In the genomic region with DNA sequence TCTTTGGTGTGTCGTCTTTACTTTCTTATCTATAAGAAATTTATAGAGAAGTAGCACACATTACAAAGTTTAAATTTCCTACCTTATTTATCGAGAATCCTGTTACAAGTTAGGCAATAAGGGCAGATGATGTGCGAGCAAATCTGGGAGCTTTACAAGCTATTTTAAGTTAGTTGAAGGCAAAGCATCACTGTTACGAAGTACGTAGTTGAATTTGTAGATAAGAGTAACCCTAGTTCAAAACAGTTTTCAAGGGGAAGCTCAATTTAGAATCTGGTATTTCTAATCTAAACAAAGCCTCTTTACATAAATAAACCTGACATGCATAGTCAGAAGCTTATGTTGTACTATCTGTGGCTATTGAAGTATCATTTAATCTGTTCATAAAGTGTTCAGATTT, we compare ENCODE assay signal across 28 cellular contexts. TPM values are rescaled to one million over a fixed set of nuclear protein-coding genes. Genes with fewer than 3 reads are reported as not detected.
A peak's percentile ranks its signal among the peaks of the same experiment; 100 is the strongest.
DNase-seq lines count a peak whose midpoint lies in the region; ATAC-seq and TF ChIP-seq lines count a peak whose summit lies in the region.
"Had no signal": no experiment of that assay in that cellular context is flagged by ENCODE, and none has a peak within 500 bp of the region (broad histone marks: within the 10 kb centered on the region; RNA-seq: fewer than 3 reads in every experiment).

No MANE protein-coding gene starts in this region.

- H3K9me3 ChIP-seq in gastroesophageal sphincter = no peaks in the 10 kb centered on the region
- H3K9me3 ChIP-seq in sigmoid colon = no peaks in the 10 kb centered on the region
- H3K9me3 ChIP-seq: ascending aorta, gastrocnemius medialis, lower lobe of right lung, transverse colon had no signal

- H3K4me1 ChIP-seq in gastroesophageal sphincter (peaks cover 0 to 10% (median 0%) of the 10 kb centered on the region in 3 donors), sigmoid colon (peaks cover 0 to 21% (median 14%) of the 10 kb centered on the region in 4 donors)
- H3K4me1 ChIP-seq: ascending aorta, gastrocnemius medialis, lower lobe of right lung had no signal

- H3K27ac ChIP-seq in gastroesophageal sphincter = peak overlapping the region; percentile 29 to 52 (median 38)
- peak overlapping the region; percentile 14 to 49 (median 44) for H3K27ac ChIP-seq in sigmoid colon
- H3K27ac ChIP-seq: ascending aorta, epithelial cell of prostate, gastrocnemius medialis, lower lobe of right lung, transverse colon had no signal

- H3K36me3 Mint-ChIP-seq in activated naive CD4-positive, alpha-beta T cell treated with anti-CD3 and anti-CD28 coated beads for 36 hours (ENCODE audit: low read depth) = peaks cover 55% of the 10 kb centered on the region

- H3K4me1 Mint-ChIP-seq in activated naive CD4-positive, alpha-beta T cell treated with anti-CD3 and anti-CD28 coated beads for 36 hours (ENCODE audit: low read depth) = peaks cover 35% of the 10 kb centered on the region

- intact Hi-C loops in sigmoid colon (cut with DNase I) = no loop called here
- intact Hi-C loops in activated naive CD4-positive, alpha-beta T cell treated with anti-CD3 and anti-CD28 coated beads for 36 hours (cut with micrococcal nuclease) = loop anchor here (10.0 kb wide), 1 partner anchor 1238 kb away; no protein-coding TSS in a partner anchor

- TF ChIP-seq EP300 in gastroesophageal sphincter (IDR thresholded peaks at IDR 0.05) = no peak
- no peak for TF ChIP-seq EP300 in sigmoid colon (IDR thresholded peaks at IDR 0.05)

- ATAC-seq in gastroesophageal sphincter (no peak), GM19397 (IDR thresholded peaks at IDR 0.05; ENCODE audit: unreplicated experiment) (no peak)
- ATAC-seq: activated naive CD4-positive, alpha-beta T cell treated with anti-CD3 and anti-CD28 coated beads, Interleukin-2, amount 50 U/mL, for 72 hours; gastrocnemius medialis; GM23338; HepG2; lower lobe of right lung; WTC11 had no signal

- H3K4me3 ChIP-seq in gastroesophageal sphincter (no peak overlapping the region), sigmoid colon (no peak overlapping the region)
- H3K4me3 ChIP-seq: ascending aorta, gastrocnemius medialis, GM23338, lower lobe of right lung, transverse colon had no signal

- CTCF ChIA-PET in activated naive CD4-positive, alpha-beta T cell treated with anti-CD3 and anti-CD28 coated beads for 36 hours (lab: Charles Lee) = interaction anchor here (1.1 to 2.6 kb wide), 3 partner anchors 9 to 107 kb away, joined by 3 to 14 read pairs (median 4); no protein-coding TSS in a partner anchor

- H3K36me3 ChIP-seq in gastroesophageal sphincter (peaks cover 0 to 12% of the 10 kb centered on the region in 2 donors), sigmoid colon (peaks cover 0 to 6% (median 0%) of the 10 kb centered on the region in 4 donors)
- H3K36me3 ChIP-seq: ascending aorta, transverse colon had no signal

- H3K27ac Mint-ChIP-seq in activated naive CD4-positive, alpha-beta T cell treated with anti-CD3 and anti-CD28 coated beads for 36 hours = no peak overlapping the region
- H3K27ac Mint-ChIP-seq: activated naive CD4-positive, alpha-beta T cell treated with anti-CD3 and anti-CD28 coated beads, Interleukin-2, amount 50 U/mL, for 72 hours; GM23338; progenitor cell of endocrine pancreas had no signal

- TF ChIP-seq CTCF in gastroesophageal sphincter (IDR thresholded peaks at IDR 0.05) = no peak
- no peak for TF ChIP-seq CTCF in sigmoid colon (IDR thresholded peaks at IDR 0.05)

- 25 to 38% methylated on average over 5 of the region's 5 CpGs for WGBS in gastroesophageal sphincter (ENCODE audit: low coverage in 1 of 2), 2 donors
- WGBS in sigmoid colon, 2 donors = 75 to 93% methylated on average over 5 of the region's 5 CpGs

- H3K27me3 ChIP-seq in gastroesophageal sphincter (no peaks in the 10 kb centered on the region), sigmoid colon (no peaks in the 10 kb centered on the region)
- H3K27me3 ChIP-seq: ascending aorta, gastrocnemius medialis, transverse colon had no signal

- no peak for TF ChIP-seq POLR2A in gastroesophageal sphincter (IDR thresholded peaks at IDR 0.05)
- no peak for TF ChIP-seq POLR2A in sigmoid colon (IDR thresholded peaks at IDR 0.05)

- DNase-seq in HCEC 1CT (peak; percentile 58), amniotic epithelial cell (ENCODE audit: low read depth) (peak; percentile 76), sigmoid colon (no peak), NCI-H146 treated with DMSO at 0.1 percent for 48 hours (lab: John Stamatoyannopoulos, UW; ENCODE audit: unreplicated experiment) (no peak)
- no peak for DNase-seq in activated naive CD4-positive, alpha-beta T cell treated with anti-CD3 and anti-CD28 coated beads for 36 hours
- DNase-seq: activated CD4-positive, alpha-beta T cell treated with anti-CD3 and anti-CD28 coated beads, Interleukin-2, amount 50 U/mL, for 4 hours; activated CD8-positive, alpha-beta memory T cell treated with anti-CD3 and anti-CD28 coated beads, Interleukin-2, amount 50 U/mL, for 4 hours; CD4-positive, CD25-positive, alpha-beta regulatory T cell; effector CD4-positive, alpha-beta T cell; gastrocnemius medialis; GDM1; lower lobe of right lung; NCI-H1092 treated with DMSO at 0.1 percent for 48 hours; NCI-H2081; NCI-H226; NCI-H748 treated with DMSO at 0.1 percent for 48 hours; stimulated activated CD8-positive, alpha-beta memory T cell treated with anti-CD3 and anti-CD28 coated beads, Interleukin-4, amount 100 ng/mL, for 48 hours; T1000; transverse colon had no signal

- H3K27me3 Mint-ChIP-seq in activated naive CD4-positive, alpha-beta T cell treated with anti-CD3 and anti-CD28 coated beads for 36 hours (ENCODE audit: low read depth) = no peaks in the 10 kb centered on the region
- H3K27me3 Mint-ChIP-seq: CD4-positive, CD25-positive, alpha-beta regulatory T cell; progenitor cell of endocrine pancreas had no signal

- no peaks in the 10 kb centered on the region for H3K9me3 Mint-ChIP-seq in activated naive CD4-positive, alpha-beta T cell treated with anti-CD3 and anti-CD28 coated beads for 36 hours
- H3K9me3 Mint-ChIP-seq: activated naive CD4-positive, alpha-beta T cell treated with anti-CD3 and anti-CD28 coated beads, Interleukin-2, amount 50 U/mL, for 72 hours; CD4-positive, CD25-positive, alpha-beta regulatory T cell; GM23338; WTC11 had no signal

- H3K4me3 Mint-ChIP-seq in activated naive CD4-positive, alpha-beta T cell treated with anti-CD3 and anti-CD28 coated beads for 36 hours = no peak overlapping the region
- H3K4me3 Mint-ChIP-seq: GM23338, WTC11 had no signal

RNA-seq across cellular contexts. Expression of gene KBTBD8, which starts 8.4 kb away (rescaled TPM):
- total RNA-seq in gastroesophageal sphincter = 1 to 10 TPM; 1.1 to 5.4 (median 3.2) TPM
- total RNA-seq in sigmoid colon = 1 to 10 TPM in 3 of 4 donors, under 1 TPM in 1; 0.55 to 3.4 (median 1.4) TPM
- polyA plus RNA-seq in sigmoid colon = 1 to 10 TPM in 2 of 3 donors, under 1 TPM in 1; 0.60 to 4.0 (median 1.6) TPM
- total RNA-seq in activated naive CD4-positive, alpha-beta T cell treated with anti-CD3 and anti-CD28 coated beads for 36 hours = 1 to 10 TPM; 6.8 to 7.4 TPM
- total RNA-seq: ascending aorta had no signal

Comparison
In these comparisons a context has a peak if more than half of its experiments do, and no peak if none do; other contexts are left out.
1. DNase-seq: peak in HCEC 1CT (single experiment) and amniotic epithelial cell (single experiment); none in sigmoid colon (single experiment), activated naive CD4-positive, alpha-beta T cell treated with anti-CD3 and anti-CD28 coated beads for 36 hours (single experiment) and NCI-H146 treated with DMSO at 0.1 percent for 48 hours (single experiment).